1 cellular context compared by ENCODE assay signal in genomic region chr2:84700006-84700405, GRCh38.
TF ChIP-seq lines count a peak whose summit lies in the region.

No MANE protein-coding gene starts in this region.

TF ChIP-seq in IMR-90, 13 proteins besides CTCF, POLR2A, EP300 and RAD21 (continued from another document):
- TF ChIP-seq, protein P1, sequence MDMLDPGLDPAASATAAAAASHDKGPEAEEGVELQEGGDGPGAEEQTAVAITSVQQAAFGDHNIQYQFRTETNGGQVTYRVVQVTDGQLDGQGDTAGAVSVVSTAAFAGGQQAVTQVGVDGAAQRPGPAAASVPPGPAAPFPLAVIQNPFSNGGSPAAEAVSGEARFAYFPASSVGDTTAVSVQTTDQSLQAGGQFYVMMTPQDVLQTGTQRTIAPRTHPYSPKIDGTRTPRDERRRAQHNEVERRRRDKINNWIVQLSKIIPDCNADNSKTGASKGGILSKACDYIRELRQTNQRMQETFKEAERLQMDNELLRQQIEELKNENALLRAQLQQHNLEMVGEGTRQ (IDR thresholded peaks at IDR 0.05; ENCODE audit: low read depth, low read length) = no peak
